Comparison of ENCODE assay signal across 8 cellular contexts in genomic region chr9:78035369-78035993, GRCh38. TPM values are rescaled to one million over a fixed set of nuclear protein-coding genes. Genes with fewer than 3 reads are reported as not detected.
DNase-seq lines count a peak whose midpoint lies in the region; ATAC-seq and TF ChIP-seq lines count a peak whose summit lies in the region.

No MANE protein-coding gene starts in this region.

- TF ChIP-seq CTCF in epithelial cell of esophagus (IDR thresholded peaks at IDR 0.05; ENCODE audit: insufficient read depth, low read depth, low read length, missing control alignments) (peak; percentile 85), thoracic aorta (IDR thresholded peaks at IDR 0.05) (peak; percentile 87)

- H3K9ac ChIP-seq in mucosa of rectum (ENCODE audit: low read depth in 1 of 2, low read length in 2 of 2), result no peak overlapping the region

- H3K9me3 Mint-ChIP-seq in activated CD8-positive, alpha-beta memory T cell treated with anti-CD3 and anti-CD28 coated beads, Interleukin-2, amount 10 ng/mL, durations not matched to agents 7 days and 5 days (ENCODE audit: low read depth), result no peaks in the 10 kb centered on the region

- H3K4me3 ChIP-seq in epithelial cell of esophagus (ENCODE audit: low read length), result no peak overlapping the region
- peak overlapping the region in 1 of 2 donors; percentile 48 for H3K4me3 ChIP-seq in mucosa of rectum (ENCODE audit: low read length in 2 of 2)
- peak overlapping the region; percentile 52 for H3K4me3 ChIP-seq in thoracic aorta

- H3K4me1 ChIP-seq in mucosa of rectum (ENCODE audit: control insufficient read depth in 2 of 2, insufficient read depth in 2 of 2, low read length in 2 of 2) (peaks cover 22% of the 10 kb centered on the region in 2 donors), thoracic aorta (ENCODE audit: control insufficient read depth in 1 of 2, low read depth in 2 of 2) (peaks cover 10 to 13% of the 10 kb centered on the region in 2 donors)

- ATAC-seq in HG03342 (IDR thresholded peaks at IDR 0.05; ENCODE audit: unreplicated experiment), result peak; percentile 44
- no peak for ATAC-seq in activated CD8-positive, alpha-beta memory T cell treated with anti-CD3 and anti-CD28 coated beads, Interleukin-2, amount 10 ng/mL, durations not matched to agents 7 days and 5 days
- ATAC-seq in thoracic aorta (ENCODE audit: insufficient number of reproducible peaks, low FRiP score, low read depth), result peak; percentile 50
- no peak for ATAC-seq in GM18505 (IDR thresholded peaks at IDR 0.05; ENCODE audit: unreplicated experiment)

- H3K27ac ChIP-seq in mucosa of rectum (ENCODE audit: low read depth in 2 of 2, low read length in 2 of 2) (peak overlapping the region; percentile 13 to 52), thoracic aorta (peak overlapping the region in 1 of 2 donors; percentile 45)

- no peaks in the 10 kb centered on the region for H3K27me3 ChIP-seq in mucosa of rectum (ENCODE audit: control insufficient read depth in 2 of 2, insufficient read depth in 2 of 2, low read length in 2 of 2)
- no peaks in the 10 kb centered on the region for H3K27me3 ChIP-seq in thoracic aorta (replicated peaks; ENCODE audit: insufficient read depth)

- peaks cover 2% of the 10 kb centered on the region for H3K36me3 Mint-ChIP-seq in activated CD8-positive, alpha-beta memory T cell treated with anti-CD3 and anti-CD28 coated beads, Interleukin-2, amount 10 ng/mL, durations not matched to agents 7 days and 5 days

- CTCF ChIA-PET in activated CD8-positive, alpha-beta memory T cell treated with anti-CD3 and anti-CD28 coated beads, Interleukin-2, amount 10 ng/mL, durations not matched to agents 7 days and 5 days (lab: Charles Lee), result interaction anchor here (0.6 to 4.1 kb wide), 30 partner anchors 9 to 601 kb away, joined by 3 to 39 read pairs (median 4); partner anchors contain the start of gene CEP78

- peaks cover 21% of the 10 kb centered on the region for H3K4me1 Mint-ChIP-seq in activated CD8-positive, alpha-beta memory T cell treated with anti-CD3 and anti-CD28 coated beads, Interleukin-2, amount 10 ng/mL, durations not matched to agents 7 days and 5 days

- H3K27me3 Mint-ChIP-seq in activated CD8-positive, alpha-beta memory T cell treated with anti-CD3 and anti-CD28 coated beads, Interleukin-2, amount 10 ng/mL, durations not matched to agents 7 days and 5 days, result peaks cover 21% of the 10 kb centered on the region

- no peak overlapping the region for H3K4me3 Mint-ChIP-seq in activated CD8-positive, alpha-beta memory T cell treated with anti-CD3 and anti-CD28 coated beads, Interleukin-2, amount 10 ng/mL, durations not matched to agents 7 days and 5 days

- H3K9me3 ChIP-seq in mucosa of rectum (ENCODE audit: control insufficient read depth in 2 of 2, low read length in 2 of 2), result no peaks in the 10 kb centered on the region
- H3K9me3 ChIP-seq in thoracic aorta, result no peaks in the 10 kb centered on the region

- H3K27ac Mint-ChIP-seq in activated CD8-positive, alpha-beta memory T cell treated with anti-CD3 and anti-CD28 coated beads, Interleukin-2, amount 10 ng/mL, durations not matched to agents 7 days and 5 days, result no peak overlapping the region

- H3K36me3 ChIP-seq in mucosa of rectum (ENCODE audit: control insufficient read depth in 2 of 2, insufficient read depth in 2 of 2, low read length in 2 of 2) (no peaks in the 10 kb centered on the region), thoracic aorta (no peaks in the 10 kb centered on the region)

- no peak for TF ChIP-seq POLR2A in GM18505 (IDR thresholded peaks at IDR 0.05; ENCODE audit: borderline replicate concordance, extremely low read depth, insufficient read depth, insufficient read length)

- peak; percentile 67 for DNase-seq in DMS153 (lab: John Stamatoyannopoulos, UW)
- peak; percentile 90 for DNase-seq in NCI-H69 (lab: John Stamatoyannopoulos, UW)
- peak; percentile 66 for DNase-seq in activated CD8-positive, alpha-beta memory T cell treated with anti-CD3 and anti-CD28 coated beads, Interleukin-2, amount 10 ng/mL, durations not matched to agents 7 days and 5 days
- peak; percentile 83 for DNase-seq in epithelial cell of esophagus (ENCODE audit: low read depth)
- DNase-seq in thoracic aorta (ENCODE audit: low spot score), result no peak

RNA-seq across cellular contexts. Expression of gene GNAQ, which starts 3.9 kb away (rescaled TPM):
- total RNA-seq in activated CD8-positive, alpha-beta memory T cell treated with anti-CD3 and anti-CD28 coated beads, Interleukin-2, amount 10 ng/mL, durations not matched to agents 7 days and 5 days, result 10 to 100 TPM; 17.6 to 24.2 TPM
- total RNA-seq in thoracic aorta, result 10 to 100 TPM; 46.0 to 58.8 TPM

Comparison
In these comparisons a context has a peak if more than half of its experiments do, and no peak if none do; other contexts are left out.
1. ATAC-seq: peak in HG03342 (single experiment) and thoracic aorta (single experiment); none in activated CD8-positive, alpha-beta memory T cell treated with anti-CD3 and anti-CD28 coated beads, Interleukin-2, amount 10 ng/mL, durations not matched to agents 7 days and 5 days (single experiment) and GM18505 (single experiment).